1 cellular context compared by ENCODE assay signal in the genomic region with DNA sequence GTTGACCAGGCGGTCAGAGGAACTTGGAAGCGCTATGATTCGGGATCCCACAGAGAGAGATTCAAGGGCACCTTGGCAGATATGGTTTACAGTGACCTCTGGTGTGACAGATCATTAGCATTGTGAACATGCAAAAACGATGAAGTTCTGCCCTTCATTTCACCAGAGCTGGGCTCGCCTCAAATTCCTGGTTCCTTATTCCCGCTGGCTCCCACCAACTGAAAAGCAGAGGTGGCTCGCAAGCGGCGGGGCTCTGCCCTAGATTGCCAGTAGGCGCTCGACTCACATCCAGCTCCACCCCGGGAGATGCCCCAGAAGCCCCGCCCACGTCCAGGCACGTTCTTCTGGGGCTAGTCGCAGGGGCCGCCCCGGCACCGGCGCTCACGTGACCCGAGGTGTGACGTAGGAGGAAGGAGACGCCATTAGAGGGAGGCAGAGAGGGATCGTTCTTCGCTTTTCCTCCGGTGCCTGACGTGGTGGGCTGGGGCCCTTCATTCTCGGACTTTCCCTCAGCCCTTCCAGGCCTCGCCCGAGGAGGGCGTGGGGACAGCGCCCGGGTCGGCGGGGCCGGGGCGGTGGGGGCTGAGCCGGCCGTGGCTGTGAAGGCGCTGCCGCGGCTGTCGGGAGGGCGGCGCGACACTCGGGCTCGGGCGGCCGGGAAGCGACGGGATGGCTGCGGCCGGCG.
A peak's percentile ranks its signal among the peaks of the same experiment; 100 is the strongest.
TF ChIP-seq lines count a peak whose summit lies in the region.

RAB21 (plus strand) TSS at position 403 of the 685 bp plus-strand sequence; CDS start at position 670, 267 bp downstream.

TF ChIP-seq in HepG2, 621 proteins besides CTCF, POLR2A, EP300 and RAD21 (continued from another document and continues in another):
- TF ChIP-seq HNF1A (IDR thresholded peaks at IDR 0.05; ENCODE audit: low read depth): no peak
- peak; percentile 46; the same call in 1 of the 2 replicates for TF ChIP-seq HNF1A (CRISPR knock-in tag; IDR thresholded peaks at IDR 0.05; ENCODE audit: borderline replicate concordance)
- TF ChIP-seq TARDBP (CRISPR knock-in tag; IDR thresholded peaks at IDR 0.05): peak; percentile 71; the same call in 1 of the 2 replicates
- no peak for TF ChIP-seq E2F5 (CRISPR knock-in tag; conservative IDR thresholded peaks at IDR 0.05)
- TF ChIP-seq HNRNPLL (IDR thresholded peaks at IDR 0.05; ENCODE audit: low read depth, low read length, poor library complexity, severe bottlenecking): peak; percentile 36
- peak; percentile 70 for TF ChIP-seq GMEB1 (CRISPR knock-in tag; IDR thresholded peaks at IDR 0.05; ENCODE audit: borderline replicate concordance)
- TF ChIP-seq ZNF709 (CRISPR knock-in tag; IDR thresholded peaks at IDR 0.05): no peak; the same call in 1 of the 2 replicates
- TF ChIP-seq ZSCAN12 (CRISPR knock-in tag; IDR thresholded peaks at IDR 0.05): 0 out of 2 replicates have a peak, but pooled peaks have one; percentile 22
- TF ChIP-seq NR2F1 (CRISPR knock-in tag; IDR thresholded peaks at IDR 0.05): 0 out of 4 replicates have a peak, but pooled peaks of 1 of the 2 experiments have one; percentile 32
- TF ChIP-seq NAIF1 (CRISPR knock-in tag; IDR thresholded peaks at IDR 0.05; ENCODE audit: borderline replicate concordance): no peak
- TF ChIP-seq CBX1 (IDR thresholded peaks at IDR 0.05; ENCODE audit: low read depth): peak; percentile 21
- TF ChIP-seq MIER3 (CRISPR knock-in tag; IDR thresholded peaks at IDR 0.05; ENCODE audit: borderline replicate concordance): peak; percentile 71; the same call in 1 of the 2 replicates
- TF ChIP-seq NFRKB (IDR thresholded peaks at IDR 0.05): no peak; the same call in 1 of the 2 replicates
- TF ChIP-seq MEIS2 (CRISPR knock-in tag; IDR thresholded peaks at IDR 0.05): 0 out of 2 replicates have a peak, but pooled peaks have one; percentile 52
- TF ChIP-seq ZSCAN21 (CRISPR knock-in tag; IDR thresholded peaks at IDR 0.05; ENCODE audit: borderline replicate concordance): peak; percentile 81; the same call in 1 of the 2 replicates
- TF ChIP-seq, protein P1, sequence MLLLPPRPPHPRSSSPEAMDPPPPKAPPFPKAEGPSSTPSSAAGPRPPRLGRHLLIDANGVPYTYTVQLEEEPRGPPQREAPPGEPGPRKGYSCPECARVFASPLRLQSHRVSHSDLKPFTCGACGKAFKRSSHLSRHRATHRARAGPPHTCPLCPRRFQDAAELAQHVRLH (CRISPR knock-in tag; IDR thresholded peaks at IDR 0.05; ENCODE audit: borderline replicate concordance, low read depth): peak; percentile 86
- TF ChIP-seq PRDM15 (CRISPR knock-in tag; IDR thresholded peaks at IDR 0.05): peak; percentile 25; the same call in 1 of the 2 replicates
- TF ChIP-seq ERF (CRISPR knock-in tag; IDR thresholded peaks at IDR 0.05): peak; percentile 62; the same call in 1 of the 2 replicates
- TF ChIP-seq CEBPB (IDR thresholded peaks at IDR 0.05; ENCODE audit: borderline replicate concordance, low read depth, low read length): no peak
- TF ChIP-seq ZEB1 (IDR thresholded peaks at IDR 0.05; ENCODE audit: insufficient replicate concordance, low read depth): no peak
- TF ChIP-seq, protein P2, sequence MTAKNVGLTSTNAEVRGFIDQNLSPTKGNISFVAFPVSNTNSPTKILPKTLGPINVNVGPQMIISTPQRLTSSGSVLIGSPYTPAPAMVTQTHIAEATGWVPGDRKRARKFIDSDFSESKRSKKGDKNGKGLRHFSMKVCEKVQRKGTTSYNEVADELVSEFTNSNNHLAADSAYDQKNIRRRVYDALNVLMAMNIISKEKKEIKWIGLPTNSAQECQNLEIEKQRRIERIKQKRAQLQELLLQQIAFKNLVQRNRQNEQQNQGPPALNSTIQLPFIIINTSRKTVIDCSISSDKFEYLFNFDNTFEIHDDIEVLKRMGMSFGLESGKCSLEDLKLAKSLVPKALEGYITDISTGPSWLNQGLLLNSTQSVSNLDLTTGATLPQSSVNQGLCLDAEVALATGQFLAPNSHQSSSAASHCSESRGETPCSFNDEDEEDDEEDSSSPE (CRISPR knock-in tag; IDR thresholded peaks at IDR 0.05): peak; percentile 52; the same call in 1 of the 2 replicates
- peak; percentile 45; the same call in 1 of the 2 replicates for TF ChIP-seq KDM5A (IDR thresholded peaks at IDR 0.05; ENCODE audit: borderline replicate concordance, low read length)
- 0 out of 2 replicates have a peak, but pooled peaks have one; percentile 65 for TF ChIP-seq SNAPC5 (CRISPR knock-in tag; IDR thresholded peaks at IDR 0.05; ENCODE audit: borderline replicate concordance)
- TF ChIP-seq, protein P3, sequence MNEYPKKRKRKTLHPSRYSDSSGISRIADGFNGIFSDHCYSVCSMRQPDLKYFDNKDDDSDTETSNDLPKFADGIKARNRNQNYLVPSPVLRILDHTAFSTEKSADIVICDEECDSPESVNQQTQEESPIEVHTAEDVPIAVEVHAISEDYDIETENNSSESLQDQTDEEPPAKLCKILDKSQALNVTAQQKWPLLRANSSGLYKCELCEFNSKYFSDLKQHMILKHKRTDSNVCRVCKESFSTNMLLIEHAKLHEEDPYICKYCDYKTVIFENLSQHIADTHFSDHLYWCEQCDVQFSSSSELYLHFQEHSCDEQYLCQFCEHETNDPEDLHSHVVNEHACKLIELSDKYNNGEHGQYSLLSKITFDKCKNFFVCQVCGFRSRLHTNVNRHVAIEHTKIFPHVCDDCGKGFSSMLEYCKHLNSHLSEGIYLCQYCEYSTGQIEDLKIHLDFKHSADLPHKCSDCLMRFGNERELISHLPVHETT (CRISPR knock-in tag; conservative IDR thresholded peaks at IDR 0.05): no peak
- TF ChIP-seq MAZ (IDR thresholded peaks at IDR 0.05; ENCODE audit: borderline replicate concordance, low read depth, low read length): peak; percentile 62; the same call in 1 of the 2 replicates
- TF ChIP-seq MAZ (CRISPR knock-in tag; IDR thresholded peaks at IDR 0.05; ENCODE audit: low read depth): peak; percentile 84
- 0 out of 2 replicates have a peak, but pooled peaks have one; percentile 5 for TF ChIP-seq ZBTB33 (CRISPR knock-in tag; IDR thresholded peaks at IDR 0.05)
- TF ChIP-seq, protein P4, sequence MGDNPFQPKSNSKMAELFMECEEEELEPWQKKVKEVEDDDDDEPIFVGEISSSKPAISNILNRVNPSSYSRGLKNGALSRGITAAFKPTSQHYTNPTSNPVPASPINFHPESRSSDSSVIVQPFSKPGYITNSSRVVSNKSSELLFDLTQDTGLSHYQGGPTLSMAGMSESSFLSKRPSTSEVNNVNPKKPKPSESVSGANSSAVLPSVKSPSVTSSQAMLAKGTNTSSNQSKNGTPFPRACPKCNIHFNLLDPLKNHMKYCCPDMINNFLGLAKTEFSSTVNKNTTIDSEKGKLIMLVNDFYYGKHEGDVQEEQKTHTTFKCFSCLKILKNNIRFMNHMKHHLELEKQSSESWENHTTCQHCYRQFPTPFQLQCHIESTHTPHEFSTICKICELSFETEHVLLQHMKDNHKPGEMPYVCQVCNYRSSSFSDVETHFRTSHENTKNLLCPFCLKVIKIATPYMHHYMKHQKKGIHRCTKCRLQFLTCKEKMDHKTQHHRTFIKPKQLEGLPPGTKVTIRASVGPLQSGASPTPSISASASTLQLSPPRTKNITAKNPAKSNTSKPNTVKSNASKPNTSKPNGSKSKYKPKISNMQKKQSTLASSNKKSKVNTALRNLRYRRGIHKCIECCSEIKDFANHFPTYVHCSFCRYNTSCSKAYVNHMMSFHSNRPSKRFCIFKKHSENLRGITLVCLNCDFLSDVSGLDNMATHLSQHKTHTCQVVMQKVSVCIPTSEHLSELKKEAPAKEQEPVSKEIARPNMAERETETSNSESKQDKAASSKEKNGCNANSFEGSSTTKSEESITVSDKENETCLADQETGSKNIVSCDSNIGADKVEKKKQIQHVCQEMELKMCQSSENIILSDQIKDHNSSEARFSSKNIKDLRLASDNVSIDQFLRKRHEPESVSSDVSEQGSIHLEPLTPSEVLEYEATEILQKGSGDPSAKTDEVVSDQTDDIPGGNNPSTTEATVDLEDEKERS (CRISPR knock-in tag; IDR thresholded peaks at IDR 0.05): peak; percentile 32; the same call in 1 of the 2 replicates
- TF ChIP-seq EZH2 (conservative IDR thresholded peaks at IDR 0.05; ENCODE audit: low read depth, low read length): no peak
- peak; percentile 79 for TF ChIP-seq HIVEP1 (CRISPR knock-in tag; IDR thresholded peaks at IDR 0.05)
- TF ChIP-seq HOXA3 (CRISPR knock-in tag; IDR thresholded peaks at IDR 0.05): peak; percentile 96
- peak; percentile 86; the same call in 1 of the 2 replicates for TF ChIP-seq ZNF546 (CRISPR knock-in tag; conservative IDR thresholded peaks at IDR 0.05)
- TF ChIP-seq ZNF350 (CRISPR knock-in tag; IDR thresholded peaks at IDR 0.05; ENCODE audit: borderline replicate concordance, low read depth): peak; percentile 72; the same call in 1 of the 2 replicates
- TF ChIP-seq XBP1 (CRISPR knock-in tag; IDR thresholded peaks at IDR 0.05): no peak
